Comparison of ENCODE assay signal across 16 cellular contexts in genomic region chr2:224042191-224042696, GRCh38. TPM values are rescaled to one million over a fixed set of nuclear protein-coding genes. Genes with fewer than 3 reads are reported as not detected.
DNase-seq lines count a peak whose midpoint lies in the region; ATAC-seq and TF ChIP-seq lines count a peak whose summit lies in the region.
"Had no signal": no experiment of that assay in that cellular context is flagged by ENCODE, and none has a peak within 500 bp of the region (broad histone marks: within the 10 kb centered on the region; RNA-seq: fewer than 3 reads in every experiment).

No MANE protein-coding gene starts in this region.

- dilution Hi-C loops in IMR-90 (cut with HindIII; ENCODE audit: low sequenced_read_pairs, unreplicated experiment), result no loop called here

- TF ChIP-seq POLR2A in IMR-90 (IDR thresholded peaks at IDR 0.05; ENCODE audit: low read depth, low read length) (no peak), breast epithelium (IDR thresholded peaks at IDR 0.05) (no peak)

- H3K9ac ChIP-seq in IMR-90 (ENCODE audit: low read depth, low read length), result no peak overlapping the region
- no peak overlapping the region for H3K9ac ChIP-seq in fibroblast of lung (ENCODE audit: insufficient read depth, low read length)

- H3K36me3 ChIP-seq in IMR-90 (ENCODE audit: control insufficient read depth, insufficient read depth, low read length), result no peaks in the 10 kb centered on the region
- no peaks in the 10 kb centered on the region for H3K36me3 ChIP-seq in fibroblast of lung (ENCODE audit: control insufficient read depth, insufficient read depth, low read length)
- no peaks in the 10 kb centered on the region for H3K36me3 ChIP-seq in breast epithelium
- H3K36me3 ChIP-seq: gastroesophageal sphincter had no signal

- H2BK20ac ChIP-seq in IMR-90 (ENCODE audit: low read depth, low read length), result no peak overlapping the region

- CTCF ChIA-PET in IMR-90 (lab: Yijun Ruan, JAX), result interaction anchor here (0.7 to 0.9 kb wide), 3 partner anchors 8 to 235 kb away, joined by 3 to 4 read pairs (median 4); no protein-coding TSS in a partner anchor

- no peak overlapping the region for H4K5ac ChIP-seq in IMR-90 (ENCODE audit: low read depth, low read length)

- no peak overlapping the region for H3K18ac ChIP-seq in IMR-90 (ENCODE audit: low read depth, low read length)

- no peak overlapping the region for H3K14ac ChIP-seq in IMR-90 (replicated peaks; ENCODE audit: low read depth, low read length)

- H3K27ac ChIP-seq in IMR-90 (ENCODE audit: insufficient read depth, low read length), result no peak overlapping the region
- no peak overlapping the region for H3K27ac ChIP-seq in fibroblast of lung (ENCODE audit: insufficient read depth, low read length)
- H3K27ac ChIP-seq in breast epithelium, result peak overlapping the region in 1 of 2 donors; percentile 34
- H3K27ac ChIP-seq: SK-N-MC had no signal

- no peak overlapping the region for H3K56ac ChIP-seq in IMR-90 (ENCODE audit: extremely low read depth, insufficient read depth, low read length)

- H3K9me3 ChIP-seq in IMR-90 (ENCODE audit: control insufficient read depth, insufficient read depth, low read length), result no peaks in the 10 kb centered on the region
- H3K9me3 ChIP-seq in fibroblast of lung (ENCODE audit: control insufficient read depth, insufficient read depth, low read depth, low read length), result no peaks in the 10 kb centered on the region
- no peaks in the 10 kb centered on the region for H3K9me3 ChIP-seq in breast epithelium
- H3K9me3 ChIP-seq: gastroesophageal sphincter had no signal

- H2BK120ac ChIP-seq in IMR-90 (ENCODE audit: low read depth, low read length), result no peak overlapping the region

- no peak for ATAC-seq in IMR-90 (ENCODE audit: low read depth)
- ATAC-seq: gastroesophageal sphincter; left colon; naive thymus-derived CD4-positive, alpha-beta T cell; stimulated activated memory B cell treated with anti-CD40 and anti-IgM and Interleukin-4, amounts not matched to agents 10 μg/mL and 1 μg/mL and 100 μg/mL, for 72 hours had no signal

- no peak overlapping the region for H2AFZ ChIP-seq in IMR-90 (replicated peaks; ENCODE audit: low read length, poor library complexity)
- H2AFZ ChIP-seq in fibroblast of lung (ENCODE audit: low read length), result no peak overlapping the region

- TF ChIP-seq CTCF in IMR-90 (conservative IDR thresholded peaks at IDR 0.05; ENCODE audit: low read depth, low read length) (no peak), fibroblast of lung (conservative IDR thresholded peaks at IDR 0.05 in 1 of 2, IDR thresholded peaks at IDR 0.05 in 1 of 2; ENCODE audit: low read depth in 1 of 2, low read length in 2 of 2) (no peak), breast epithelium (IDR thresholded peaks at IDR 0.05) (no peak)

- no peak overlapping the region for H3K4ac ChIP-seq in IMR-90 (ENCODE audit: low read depth, low read length)

- H3K79me1 ChIP-seq in IMR-90 (ENCODE audit: low read depth in 1 of 2, low read length in 2 of 2), result peaks cover 0 to 9% of the 10 kb centered on the region in 2 experiments; a peak in 2 of 4 replicates

- H3K4me3 ChIP-seq in IMR-90 (ENCODE audit: insufficient read depth, low read depth, low read length) (no peak overlapping the region), fibroblast of lung (replicated peaks in 1 of 4; ENCODE audit: control extremely low read depth in 1 of 4, insufficient read depth in 1 of 4, low read depth in 3 of 4, low read length in 4 of 4) (no peak overlapping the region), breast epithelium (no peak overlapping the region)
- H3K4me3 ChIP-seq: gastroesophageal sphincter, SK-N-MC had no signal

- H2AK5ac ChIP-seq in IMR-90 (ENCODE audit: low read depth, low read length), result no peak overlapping the region

- peaks cover 15% of the 10 kb centered on the region for H3K27me3 ChIP-seq in IMR-90 (ENCODE audit: control insufficient read depth, insufficient read depth, low read length)
- peaks cover 3% of the 10 kb centered on the region for H3K27me3 ChIP-seq in fibroblast of lung (ENCODE audit: control insufficient read depth, insufficient read depth, low read length)
- H3K27me3 ChIP-seq in breast epithelium, result no peaks in the 10 kb centered on the region

- H4K8ac ChIP-seq in IMR-90 (ENCODE audit: low read depth in 2 of 2, low read length in 2 of 2), result no peak overlapping the region

- H3K23ac ChIP-seq in IMR-90 (ENCODE audit: low read depth, low read length), result no peak overlapping the region

- BruUV-seq in IMR-90 (replicated peaks; lab: Mats Ljungman, UMichigan), result no TSS peak

- H2AK9ac ChIP-seq in IMR-90 (replicated peaks; ENCODE audit: low read depth, low read length, poor library complexity), result no peak overlapping the region

- H3K4me2 ChIP-seq in IMR-90 (ENCODE audit: low read depth, low read length) (peak overlapping the region; percentile 57; the same call in 1 of the 2 replicates), fibroblast of lung (ENCODE audit: extremely low read depth, insufficient read depth, low read length) (no peak overlapping the region)

- peaks cover 2% of the 10 kb centered on the region for H3K9me1 ChIP-seq in IMR-90 (ENCODE audit: insufficient read depth, low read length)

- WGBS in IMR-90 (ENCODE audit: extremely low coverage in 2 of 2, insufficient read length in 1 of 2), 2 experiments, result 0% methylated on average over 1 of the region's 6 CpGs; no CpG with 5 or more reads in 1 of the 2 experiments

- intact Hi-C loops in IMR-90 (cut with micrococcal nuclease) (no loop called here), breast epithelium (cut with DNase I; ENCODE audit: low total_unique reads) (no loop called here)

- H4K20me1 ChIP-seq in IMR-90 (ENCODE audit: insufficient read depth, low read length) (no peaks in the 10 kb centered on the region; the same call in 1 of the 2 replicates), fibroblast of lung (ENCODE audit: control insufficient read depth, extremely low read depth, insufficient read depth, low read length) (no peaks in the 10 kb centered on the region)

- TF ChIP-seq RAD21 in IMR-90 (IDR thresholded peaks at IDR 0.05; ENCODE audit: low read length), result no peak

- in situ Hi-C loops in IMR-90 (cut with MboI; ENCODE audit: low sequenced_read_pairs), result no loop called here

- H3K4me1 ChIP-seq in IMR-90 (ENCODE audit: control insufficient read depth, insufficient read depth, low read length) (peaks cover 13% of the 10 kb centered on the region), fibroblast of lung (ENCODE audit: control insufficient read depth, extremely low read depth, insufficient read depth, low read length) (peaks cover 8% of the 10 kb centered on the region), breast epithelium (peaks cover 0 to 5% of the 10 kb centered on the region in 2 donors)

- DNase-seq in IMR-90 (peak; percentile 38), NCI-H748 treated with DMSO at 0.1 percent for 48 hours (lab: John Stamatoyannopoulos, UW) (peak; percentile 89), fibroblast of lung (ENCODE audit: low read depth in 2 of 2) (peak; percentile 46 to 74), pons (ENCODE audit: low spot score) (peak; percentile 96), cortex of kidney (lab: John Stamatoyannopoulos, UW) (no peak), kidney glomerular epithelial cell (lab: John Stamatoyannopoulos, UW) (no peak), breast epithelium (ENCODE audit: low spot score in 2 of 2) (no peak)
- DNase-seq: activated naive CD4-positive, alpha-beta T cell treated with anti-CD3 and anti-CD28 coated beads, Interleukin-2, amount 10 ng/mL, durations not matched to agents 7 days and 5 days; left colon; naive thymus-derived CD4-positive, alpha-beta T cell; NK-92 treated with Interleukin-12 subunit alpha and Interleukin-12 subunit beta, amount 100 ng/mL, for 24 hours; retina; stimulated activated CD4-positive, alpha-beta T cell treated with anti-CD3 and anti-CD28 coated beads, Interleukin-4, amount 100 ng/mL, for 24 hours had no signal

- POLR2A ChIA-PET in IMR-90 (lab: Charles Lee; ENCODE audit: unreplicated experiment), result interaction anchor here (0.6 kb wide), 1 partner anchor 68 kb away, joined by 3 read pairs; no protein-coding TSS in a partner anchor

- H4K91ac ChIP-seq in IMR-90 (ENCODE audit: insufficient read depth, low read depth, low read length), result no peak overlapping the region

- H3K79me2 ChIP-seq in fibroblast of lung (ENCODE audit: control insufficient read depth, insufficient read depth, low read length), result peaks cover 1% of the 10 kb centered on the region

- H2BK15ac ChIP-seq in IMR-90 (ENCODE audit: low read depth, low read length), result no peak overlapping the region

- H2BK5ac ChIP-seq in IMR-90 (ENCODE audit: low read depth, low read length, poor library complexity, severe bottlenecking), result no peak overlapping the region

TF ChIP-seq in IMR-90, 13 proteins besides CTCF, POLR2A, EP300 and RAD21:
- TF ChIP-seq RFX5 (IDR thresholded peaks at IDR 0.05; ENCODE audit: low read depth, low read length) (no peak), CEBPB (IDR thresholded peaks at IDR 0.05; ENCODE audit: low read depth, low read length) (peak; percentile 96), RCOR1 (IDR thresholded peaks at IDR 0.05; ENCODE audit: insufficient replicate concordance, low read length) (no peak), SMC3 (IDR thresholded peaks at IDR 0.05; ENCODE audit: low read depth, low read length) (no peak), BHLHE40 (IDR thresholded peaks at IDR 0.05; ENCODE audit: low read depth, low read length) (no peak), NFE2L2 (IDR thresholded peaks at IDR 0.05; ENCODE audit: low read depth, low read length) (no peak), CHD1 (IDR thresholded peaks at IDR 0.05; ENCODE audit: low read depth, low read length) (no peak), MAFK (IDR thresholded peaks at IDR 0.05; ENCODE audit: low read depth, low read length) (no peak)

RNA-seq across cellular contexts. Expression of gene SERPINE2, which starts 3.2 kb away (rescaled TPM):
- total RNA-seq in IMR-90 (2012; rRNA removed) (21.1 and 24.0 TPM in 2 replicates), fibroblast of lung (37.2 and 77.9 TPM in 2 replicates), breast epithelium (10 to 100 TPM in 2 of 3 donors, 1 to 10 TPM in 1; 1.8 to 44.6 (median 11.9) TPM)
- polyA plus RNA-seq in IMR-90 (2012; rRNA removed) (62.7 and 109 TPM in 2 replicates), fibroblast of lung (104 and 149 TPM in 2 replicates)
- polyA plus RNA-seq in IMR-90 (2012; cell fraction: cytosol; rRNA removed), result 29.0 and 40.8 TPM in 2 replicates
- polyA plus RNA-seq in IMR-90 (2012; cell fraction: nucleus; rRNA removed; ENCODE audit: low replicate concordance), result 31.5 and 36.1 TPM in 2 replicates
- polyA plus RNA-seq in fibroblast of lung (2012), result 113 and 143 TPM in 2 replicates
- 63.7 and 116 TPM in 2 replicates for polyA minus RNA-seq in fibroblast of lung (ENCODE audit: low replicate concordance)

Comparison
In these comparisons a context has a peak if more than half of its experiments do, and no peak if none do; other contexts are left out.
1. DNase-seq: peak in IMR-90 (single experiment), NCI-H748 treated with DMSO at 0.1 percent for 48 hours (single experiment), fibroblast of lung (2 of 2) and pons (single experiment); none in cortex of kidney (single experiment), kidney glomerular epithelial cell (single experiment) and breast epithelium (0 of 2).